Comparison of ENCODE assay signal across 8 cellular contexts in genomic region chr2:165874445-165875039, GRCh38.
DNase-seq lines count a peak whose midpoint lies in the region; ATAC-seq and TF ChIP-seq lines count a peak whose summit lies in the region.

No MANE protein-coding gene starts in this region.

- no peak overlapping the region for H3K27ac ChIP-seq in psoas muscle
- H3K27ac ChIP-seq in coronary artery = no peak overlapping the region

- 66 to 70% (median 69%) methylated on average over 3 of the region's 3 CpGs for WGBS in psoas muscle, 3 donors

- peaks cover 0 to 63% of the 10 kb centered on the region in 2 donors for H3K36me3 ChIP-seq in psoas muscle (ENCODE audit: insufficient read depth in 1 of 2, low read depth in 1 of 2)

- TF ChIP-seq CTCF in activated B cell treated with CpG ODN at 0.5 μM for 24 hours (IDR thresholded peaks at IDR 0.05) (no peak), psoas muscle (IDR thresholded peaks at IDR 0.05) (peak; percentile 49), coronary artery (IDR thresholded peaks at IDR 0.05) (no peak)

- H3K4me1 ChIP-seq in psoas muscle = no peaks in the 10 kb centered on the region

- H3K4me3 ChIP-seq in psoas muscle (no peak overlapping the region), coronary artery (no peak overlapping the region)

- ATAC-seq in GM19372 (IDR thresholded peaks at IDR 0.05; ENCODE audit: low read depth, unreplicated experiment) (peak; percentile 92), HG03196 (IDR thresholded peaks at IDR 0.05; ENCODE audit: unreplicated experiment) (peak; percentile 86), activated B cell treated with CpG ODN at 0.5 μM for 24 hours (ENCODE audit: low read depth) (peak; percentile 95), psoas muscle (peak in 1 of 4 donors; percentile 56)

- CTCF ChIA-PET in activated B cell treated with CpG ODN at 0.5 μM for 24 hours (lab: Charles Lee) = interaction anchor here (0.6 to 2.6 kb wide), 43 partner anchors 9 to 910 kb away, joined by 3 to 49 read pairs (median 4); partner anchors contain the start of genes GALNT3, SCN2A, SCN3A and TTC21B

- no peaks in the 10 kb centered on the region for H3K9me3 ChIP-seq in psoas muscle

- H3K4me1 Mint-ChIP-seq in activated B cell treated with CpG ODN at 0.5 μM for 24 hours = peaks cover 7% of the 10 kb centered on the region

- POLR2A ChIA-PET in activated B cell treated with CpG ODN at 0.5 μM for 24 hours (lab: Charles Lee) = interaction anchor here (1.9 kb wide), 1 partner anchor 80 kb away, joined by 6 read pairs; the partner anchor contains the start of gene GALNT3

- H3K27me3 Mint-ChIP-seq in activated B cell treated with CpG ODN at 0.5 μM for 24 hours = no peaks in the 10 kb centered on the region

- H3K9me3 Mint-ChIP-seq in activated B cell treated with CpG ODN at 0.5 μM for 24 hours = no peaks in the 10 kb centered on the region

- H3K4me3 Mint-ChIP-seq in activated B cell treated with CpG ODN at 0.5 μM for 24 hours = no peak overlapping the region

- intact Hi-C loops in activated B cell treated with CpG ODN at 0.5 μM for 24 hours (cut with micrococcal nuclease) (loop anchor here (1.0 to 10.0 kb wide), 11 partner anchors 79 to 1137 kb away; partner anchors contain the start of genes GALNT3, SCN2A and TTC21B), psoas muscle (cut with DNase I) (loop anchor here in 1 of 2 donors (5.0 kb wide), 1 partner anchor 472 kb away; no protein-coding TSS in a partner anchor)

- peaks cover 8% of the 10 kb centered on the region for H3K36me3 Mint-ChIP-seq in activated B cell treated with CpG ODN at 0.5 μM for 24 hours (ENCODE audit: low read depth)

- DNase-seq in DMS153 treated with DMSO at 0.1 percent for 48 hours (lab: John Stamatoyannopoulos, UW; ENCODE audit: unreplicated experiment) (peak; percentile 39), NCI-H2227 (lab: John Stamatoyannopoulos, UW; ENCODE audit: unreplicated experiment) (peak; percentile 86), activated B cell treated with CpG ODN at 0.5 μM for 24 hours (no peak), germinal center (ENCODE audit: low spot score) (peak; percentile 61), psoas muscle (no peak), coronary artery (ENCODE audit: low spot score) (no peak)

- no peaks in the 10 kb centered on the region for H3K27me3 ChIP-seq in psoas muscle (ENCODE audit: insufficient read depth in 3 of 3, low read length in 2 of 3)

- no peak overlapping the region for H3K27ac Mint-ChIP-seq in activated B cell treated with CpG ODN at 0.5 μM for 24 hours

Comparison
In these comparisons a context has a peak if more than half of its experiments do, and no peak if none do; other contexts are left out.
1. DNase-seq: peak in DMS153 treated with DMSO at 0.1 percent for 48 hours (single experiment), NCI-H2227 (single experiment) and germinal center (single experiment); none in activated B cell treated with CpG ODN at 0.5 μM for 24 hours (single experiment), psoas muscle (0 of 2) and coronary artery (single experiment).